ENCODE assay signal across 9 cellular contexts in genomic region chr14:71166434-71166833, GRCh38.
DNase-seq lines count a peak whose midpoint lies in the region; ATAC-seq, FAIRE-seq and TF ChIP-seq lines count a peak whose summit lies in the region.
"Had no signal": no experiment of that assay in that cellular context is flagged by ENCODE, and none has a peak within 500 bp of the region (broad histone marks: within the 10 kb centered on the region; RNA-seq: fewer than 3 reads in every experiment).

No MANE protein-coding gene starts in this region.

- intact Hi-C loops in psoas muscle (cut with DNase I) (no loop called here), posterior vena cava (cut with DNase I) (no loop called here)

- no peak for ATAC-seq in psoas muscle

- no peak overlapping the region for H3K27ac ChIP-seq in psoas muscle

- WGBS in psoas muscle, 3 donors = 24 to 34% (median 25%) methylated on average over 1 of the region's 1 CpG

- peaks cover 0 to 4% (median 0%) of the 10 kb centered on the region in 3 donors for H3K27me3 ChIP-seq in psoas muscle (ENCODE audit: insufficient read depth in 3 of 3, low read length in 2 of 3)

- no peaks in the 10 kb centered on the region for H3K36me3 ChIP-seq in psoas muscle (ENCODE audit: insufficient read depth in 1 of 2, low read depth in 1 of 2)

- peak; percentile 93 for TF ChIP-seq CTCF in foreskin fibroblast (IDR thresholded peaks at IDR 0.05; ENCODE audit: low read depth, low read length)
- no peak for TF ChIP-seq CTCF in psoas muscle (IDR thresholded peaks at IDR 0.05)

- H3K9me3 ChIP-seq in psoas muscle = no peaks in the 10 kb centered on the region

- no peak overlapping the region for H3K4me3 ChIP-seq in foreskin fibroblast (ENCODE audit: low read depth in 1 of 2, low read length in 2 of 2)
- no peak overlapping the region for H3K4me3 ChIP-seq in skeletal muscle cell (ENCODE audit: low read depth, low read length)
- H3K4me3 ChIP-seq in psoas muscle = no peak overlapping the region

- FAIRE-seq in GM18507 (lab: Jason Lieb, UNC) = peak; percentile 78
- FAIRE-seq: endometrium had no signal

- H3K4me1 ChIP-seq in psoas muscle = no peaks in the 10 kb centered on the region

- DNase-seq in AG08396 (ENCODE audit: low spot score) (peak; percentile 80), GM18507 (ENCODE audit: extremely low spot score, insufficient read length, low read depth) (no peak), RPMI8226 (peak; percentile 72), foreskin fibroblast (peak; percentile 33 to 79), skeletal muscle cell (ENCODE audit: low read depth) (peak; percentile 57), psoas muscle (no peak), posterior vena cava (ENCODE audit: low spot score) (no peak), NCI-H345 treated with DMSO at 0.1 percent for 48 hours (lab: John Stamatoyannopoulos, UW; ENCODE audit: unreplicated experiment) (no peak)

Comparison
In these comparisons a context has a peak if more than half of its experiments do, and no peak if none do; other contexts are left out.
1. DNase-seq: peak in AG08396 (single experiment), RPMI8226 (single experiment), foreskin fibroblast (2 of 2) and skeletal muscle cell (single experiment); none in GM18507 (single experiment), psoas muscle (0 of 2), posterior vena cava (single experiment) and NCI-H345 treated with DMSO at 0.1 percent for 48 hours (single experiment).